Comparison of ENCODE assay signal across 29 cellular contexts in the genomic region with DNA sequence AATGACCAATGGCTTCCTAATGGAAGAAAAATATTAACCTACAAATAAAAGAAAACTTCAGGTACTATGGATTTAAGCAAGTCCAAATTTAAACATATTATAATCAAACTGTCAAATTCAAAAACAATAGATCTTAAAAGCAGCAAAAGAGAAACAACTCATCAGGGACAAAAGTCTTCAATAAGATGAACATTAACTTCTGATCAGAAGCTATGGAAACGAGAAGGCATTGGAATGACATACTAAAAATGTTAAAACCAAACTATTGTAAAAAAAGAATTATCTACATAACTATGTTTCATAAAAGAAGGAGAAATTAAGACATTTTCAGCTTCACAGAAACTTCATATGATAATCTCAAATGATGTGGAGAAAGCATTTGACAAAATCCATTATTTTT.
"Had no signal": no experiment of that assay in that cellular context is flagged by ENCODE, and none has a peak within 500 bp of the region (broad histone marks: within the 10 kb centered on the region; RNA-seq: fewer than 3 reads in every experiment).

No MANE protein-coding gene starts in this region.

- H3K4me3 ChIP-seq: body of pancreas, esophagus squamous epithelium, gastroesophageal sphincter, heart right ventricle, hepatocyte had no signal

- H3K27ac ChIP-seq: body of pancreas, epithelial cell of prostate, esophagus squamous epithelium, gastroesophageal sphincter, heart right ventricle, hepatocyte had no signal

- H3K4me2 ChIP-seq: hepatocyte had no signal

- H3K27ac Mint-ChIP-seq: activated CD8-positive, alpha-beta T cell treated with anti-CD3 and anti-CD28 coated beads for 36 hours; activated naive CD8-positive, alpha-beta T cell; activated T-helper 17 cell treated with anti-CD3 and anti-CD28 coated beads, Interleukin-2, amount 50 U/mL, for 72 hours had no signal

- H3K27me3 Mint-ChIP-seq: activated CD8-positive, alpha-beta T cell treated with anti-CD3 and anti-CD28 coated beads for 36 hours; activated naive CD8-positive, alpha-beta T cell; activated T-helper 17 cell treated with anti-CD3 and anti-CD28 coated beads, Interleukin-2, amount 50 U/mL, for 72 hours had no signal

- FAIRE-seq: colon, endothelial cell of umbilical vein had no signal

- H3K36me3 ChIP-seq: esophagus squamous epithelium, gastroesophageal sphincter, heart right ventricle had no signal

- H3K36me3 Mint-ChIP-seq: activated naive CD8-positive, alpha-beta T cell had no signal

- H3K4me3 Mint-ChIP-seq: activated CD8-positive, alpha-beta T cell treated with anti-CD3 and anti-CD28 coated beads for 36 hours; activated naive CD8-positive, alpha-beta T cell; activated T-cell treated with anti-CD3 and anti-CD28 coated beads, Interleukin-2, amount 50 U/mL, for 4 hours; activated T-helper 17 cell treated with anti-CD3 and anti-CD28 coated beads, Interleukin-2, amount 50 U/mL, for 72 hours had no signal

- H3K27me3 ChIP-seq: body of pancreas, esophagus squamous epithelium, gastroesophageal sphincter, heart right ventricle, hepatocyte had no signal

- H2AFZ ChIP-seq: hepatocyte had no signal

- H3K9me3 ChIP-seq: body of pancreas, esophagus squamous epithelium, gastroesophageal sphincter had no signal

- ATAC-seq: activated CD8-positive, alpha-beta T cell treated with anti-CD3 and anti-CD28 coated beads for 36 hours; activated T-cell treated with anti-CD3 and anti-CD28 coated beads, Interleukin-2, amount 50 U/mL, for 4 hours; activated T-helper 17 cell treated with anti-CD3 and anti-CD28 coated beads, Interleukin-2, amount 50 U/mL, for 72 hours; body of pancreas; gastroesophageal sphincter; heart right ventricle had no signal

- H3K79me2 ChIP-seq: hepatocyte had no signal

- H3K4me1 ChIP-seq: body of pancreas, esophagus squamous epithelium, gastroesophageal sphincter, heart right ventricle had no signal

- DNase-seq: activated CD4-positive, alpha-beta T cell treated with anti-CD3 and anti-CD28 coated beads for 1 hour; activated CD4-positive, alpha-beta T cell treated with anti-CD3 and anti-CD28 coated beads for 48 hours; activated CD4-positive, alpha-beta T cell treated with anti-CD3 and anti-CD28 coated beads, Interleukin-2, amount 50 U/mL, for 1 hour; activated CD4-positive, alpha-beta T cell treated with anti-CD3 and anti-CD28 coated beads, Interleukin-2, amount 50 U/mL, for 48 hours; activated CD8-positive, alpha-beta memory T cell treated with anti-CD3 and anti-CD28 coated beads for 24 hours; activated CD8-positive, alpha-beta T cell treated with anti-CD3 and anti-CD28 coated beads for 36 hours; activated effector memory CD4-positive, alpha-beta T cell treated with Interleukin-2 at 50 U/mL for 16 hours; activated gamma-delta T cell treated with Interleukin-2 at 50 U/mL for 16 hours; activated naive CD4-positive, alpha-beta T cell treated with anti-CD3 and anti-CD28 coated beads, Interleukin-2, amount 50 U/mL, for 16 hours; activated naive CD4-positive, alpha-beta T cell treated with Interleukin-2 at 50 U/mL for 16 hours; activated T-cell treated with anti-CD3 and anti-CD28 coated beads, Interleukin-2, amount 50 U/mL, for 4 hours; amniotic stem cell; aorta; body of pancreas; caudate nucleus; cortex of kidney; dermis blood vessel endothelial cell; effector CD4-positive, alpha-beta T cell; esophagus squamous epithelium; foreskin melanocyte; heart right ventricle; T-helper 2 cell had no signal

- H3K4me1 Mint-ChIP-seq: activated T-helper 17 cell treated with anti-CD3 and anti-CD28 coated beads, Interleukin-2, amount 50 U/mL, for 72 hours had no signal
